25 cellular contexts compared by ENCODE assay signal in genomic region chr12:47144769-47145168, GRCh38.
"Had no signal": no experiment of that assay in that cellular context is flagged by ENCODE, and none has a peak within 500 bp of the region (broad histone marks: within the 10 kb centered on the region; RNA-seq: fewer than 3 reads in every experiment).

No MANE protein-coding gene starts in this region.

- H3K9me3 ChIP-seq: adrenal gland, esophagus squamous epithelium, gastrocnemius medialis, pancreas, psoas muscle, thoracic aorta, vagina had no signal

- H3K4me1 ChIP-seq: adrenal gland, breast epithelium, esophagus squamous epithelium, gastrocnemius medialis, left ventricle myocardium inferior, pancreas, psoas muscle, right atrium auricular region, spleen, vagina had no signal

- H3K27me3 Mint-ChIP-seq: activated naive CD4-positive, alpha-beta T cell treated with anti-CD3 and anti-CD28 coated beads, Interleukin-2, amount 10 ng/mL, durations not matched to agents 7 days and 5 days; type B pancreatic cell had no signal

- ATAC-seq: gastrocnemius medialis, pancreas, psoas muscle had no signal

- H3K4me1 Mint-ChIP-seq: mesothelial cell of epicardium, nephron progenitor cell had no signal

- FAIRE-seq: pancreas had no signal

- H3K4me3 Mint-ChIP-seq: activated naive CD4-positive, alpha-beta T cell treated with anti-CD3 and anti-CD28 coated beads, Interleukin-2, amount 10 ng/mL, durations not matched to agents 7 days and 5 days; endodermal cell; mesothelial cell of epicardium; nephron progenitor cell; type B pancreatic cell had no signal

- H3K27ac ChIP-seq: adrenal gland, breast epithelium, coronary artery, esophagus squamous epithelium, gastrocnemius medialis, left ventricle myocardium inferior, pancreas, psoas muscle, right atrium auricular region, spleen, thoracic aorta, vagina, VCaP had no signal

- H3K36me3 ChIP-seq: adrenal gland, breast epithelium, gastrocnemius medialis, left ventricle myocardium inferior, pancreas, right atrium auricular region, thoracic aorta, vagina had no signal

- DNase-seq: activated effector memory CD4-positive, alpha-beta T cell treated with anti-CD3 and anti-CD28 coated beads, Interleukin-2, amount 50 U/mL, for 16 hours; activated naive CD4-positive, alpha-beta T cell treated with anti-CD3 and anti-CD28 coated beads, Interleukin-2, amount 10 ng/mL, durations not matched to agents 7 days and 5 days; activated T-cell treated with anti-CD3 and anti-CD28 coated beads, Interleukin-2, amount 50 U/mL, for 48 hours; adrenal gland; cerebellar nuclear complex; endodermal cell; esophagus squamous epithelium; gastrocnemius medialis; head of caudate nucleus; hypothalamus; left ventricle myocardium inferior; nephron progenitor cell; pancreas; psoas muscle; spleen; stimulated activated CD4-positive, alpha-beta T cell treated with anti-CD3 and anti-CD28 coated beads, Interleukin-4, amount 100 ng/mL, for 1 hour; stimulated activated naive CD4-positive, alpha-beta T cell treated with Interleukin-2 at 50 U/mL for 16 hours had no signal

- H3K27ac Mint-ChIP-seq: activated naive CD4-positive, alpha-beta T cell treated with anti-CD3 and anti-CD28 coated beads, Interleukin-2, amount 10 ng/mL, durations not matched to agents 7 days and 5 days; endodermal cell; mesothelial cell of epicardium; nephron progenitor cell; type B pancreatic cell had no signal

- H3K36me3 Mint-ChIP-seq: mesothelial cell of epicardium, type B pancreatic cell had no signal

- H3K27me3 ChIP-seq: adrenal gland, breast epithelium, esophagus squamous epithelium, gastrocnemius medialis, pancreas, right atrium auricular region, spleen, vagina had no signal

- H3K4me3 ChIP-seq: adrenal gland, breast epithelium, coronary artery, esophagus squamous epithelium, gastrocnemius medialis, left ventricle myocardium inferior, pancreas, psoas muscle, right atrium auricular region, spleen, thoracic aorta, vagina had no signal

- H3K9me3 Mint-ChIP-seq: type B pancreatic cell had no signal
